Comparison of ENCODE assay signal across 23 cellular contexts in genomic region chr18:54856105-54856504, GRCh38. TPM values are rescaled to one million over a fixed set of nuclear protein-coding genes. Genes with fewer than 3 reads are reported as not detected.
A peak's percentile ranks its signal among the peaks of the same experiment; 100 is the strongest.
DNase-seq lines count a peak whose midpoint lies in the region; ATAC-seq, FAIRE-seq and TF ChIP-seq lines count a peak whose summit lies in the region.
"Had no signal": no experiment of that assay in that cellular context is flagged by ENCODE, and none has a peak within 500 bp of the region (broad histone marks: within the 10 kb centered on the region; RNA-seq: fewer than 3 reads in every experiment).

No MANE protein-coding gene starts in this region.

- H3K27me3 Mint-ChIP-seq in activated T-cell treated with anti-CD3 and anti-CD28 coated beads, Interleukin-2, amount 50 U/mL, for 72 hours (ENCODE audit: low read depth): no peaks in the 10 kb centered on the region
- no peaks in the 10 kb centered on the region for H3K27me3 Mint-ChIP-seq in activated T-cell treated with anti-CD3 and anti-CD28 coated beads, Interleukin-2, amount 50 U/mL, for 24 hours

- H3K4me3 ChIP-seq in K562 (no peak overlapping the region), mesendoderm (ENCODE audit: low read length) (no peak overlapping the region), suprapubic skin (no peak overlapping the region), mammary epithelial cell (replicated peaks in 1 of 3; ENCODE audit: insufficient read depth in 1 of 3, low read depth in 2 of 3, low read length in 3 of 3) (no peak overlapping the region)
- H3K4me3 ChIP-seq: BLaER1 treated with 17β-estradiol and CSF1 and Interleukin-3, amounts not matched to agents 10 nM and 100 nM; GM12878; GM23338 had no signal

- H2AK5ac ChIP-seq in mesendoderm (ENCODE audit: low read length): no peak overlapping the region

- H3K4me1 Mint-ChIP-seq in activated T-cell treated with anti-CD3 and anti-CD28 coated beads, Interleukin-2, amount 50 U/mL, for 72 hours (ENCODE audit: low read depth): peaks cover 20% of the 10 kb centered on the region
- peaks cover 15% of the 10 kb centered on the region for H3K4me1 Mint-ChIP-seq in activated T-cell treated with anti-CD3 and anti-CD28 coated beads, Interleukin-2, amount 50 U/mL, for 24 hours (ENCODE audit: low read depth)
- H3K4me1 Mint-ChIP-seq: B cell had no signal

- CTCF ChIA-PET in K562 (lab: Yijun Ruan, JAX; ENCODE audit: low intra/inter-chr PET ratio): no interaction called here
- CTCF ChIA-PET in mammary epithelial cell (lab: Charles Lee; ENCODE audit: low non-redundant PET): no interaction called here

- no peak for TF ChIP-seq CTCF in K562 (IDR thresholded peaks at IDR 0.05 in 2 of 3, conservative IDR thresholded peaks at IDR 0.05 in 1 of 3; ENCODE audit: insufficient read depth in 2 of 3, low read depth in 1 of 3, low read length in 3 of 3)
- no peak for TF ChIP-seq CTCF in suprapubic skin (IDR thresholded peaks at IDR 0.05)
- no peak for TF ChIP-seq CTCF in mammary epithelial cell (conservative IDR thresholded peaks at IDR 0.05 in 1 of 2, IDR thresholded peaks at IDR 0.05 in 1 of 2; ENCODE audit: extremely low read depth in 1 of 2, insufficient read depth in 1 of 2, low read depth in 1 of 2, low read length in 2 of 2)

- no peak overlapping the region for H3K23ac ChIP-seq in mesendoderm (ENCODE audit: low read length)

- H3K79me2 ChIP-seq in K562 (ENCODE audit: control insufficient read depth, insufficient read depth, low read length) (no peaks in the 10 kb centered on the region), mesendoderm (ENCODE audit: control insufficient read depth, insufficient read depth, low read length) (no peaks in the 10 kb centered on the region), mammary epithelial cell (ENCODE audit: insufficient read depth, low read length) (no peaks in the 10 kb centered on the region)

- H3K27ac Mint-ChIP-seq in activated T-cell treated with anti-CD3 and anti-CD28 coated beads, Interleukin-2, amount 50 U/mL, for 72 hours: peak overlapping the region; percentile 34
- no peak overlapping the region for H3K27ac Mint-ChIP-seq in activated T-cell treated with anti-CD3 and anti-CD28 coated beads, Interleukin-2, amount 50 U/mL, for 24 hours
- H3K27ac Mint-ChIP-seq: B cell; CD8-positive, alpha-beta T cell; GM23338; HFFc6 had no signal

- H3K4me2 ChIP-seq in K562 (ENCODE audit: insufficient read depth, low read length) (no peak overlapping the region), mesendoderm (ENCODE audit: low read length) (no peak overlapping the region), mammary epithelial cell (ENCODE audit: insufficient read depth, low read depth, low read length) (no peak overlapping the region)
- H3K4me2 ChIP-seq: GM23338 had no signal

- 43% methylated on average over 2 of the region's 2 CpGs for WGBS in K562 (ENCODE audit: insufficient coverage, low coverage, missing lambda C conversion rate)
- WGBS in mesendoderm (ENCODE audit: extremely low coverage, insufficient coverage, low lambda C conversion rate): no CpG with 5 or more reads among the region's 2 CpGs
- whole genome bisulfite sequencing in suprapubic skin: 63% methylated on average over 2 of the region's 2 CpGs
- 54% methylated on average over 2 of the region's 2 CpGs for WGBS in mammary epithelial cell (ENCODE audit: low coverage, missing lambda C conversion rate)

- peak overlapping the region; percentile 19 for H2BK15ac ChIP-seq in mesendoderm (replicated peaks; ENCODE audit: low read depth)

- H4K5ac ChIP-seq in mesendoderm (ENCODE audit: low read length): no peak overlapping the region

- dilution Hi-C loops in mammary epithelial cell (cut with HindIII; ENCODE audit: low sequenced_read_pairs): no loop called here

- intact Hi-C loops in K562 (cut with micrococcal nuclease) (no loop called here), mammary epithelial cell (cut with micrococcal nuclease) (no loop called here)

- POLR2A ChIA-PET in K562 (lab: Yijun Ruan, JAX): no interaction called here

- H3K18ac ChIP-seq in mesendoderm (ENCODE audit: low read length): no peak overlapping the region

- no peak overlapping the region for H2BK120ac ChIP-seq in mesendoderm (ENCODE audit: low read depth, low read length)

- no peaks in the 10 kb centered on the region for H3K9me3 Mint-ChIP-seq in activated T-cell treated with anti-CD3 and anti-CD28 coated beads, Interleukin-2, amount 50 U/mL, for 72 hours
- no peaks in the 10 kb centered on the region for H3K9me3 Mint-ChIP-seq in activated T-cell treated with anti-CD3 and anti-CD28 coated beads, Interleukin-2, amount 50 U/mL, for 24 hours
- H3K9me3 Mint-ChIP-seq: CD8-positive, alpha-beta T cell; GM23338; HFFc6 had no signal

- H3K9ac ChIP-seq in K562 (ENCODE audit: insufficient read depth in 1 of 2, low read depth in 2 of 2, low read length in 2 of 2) (no peak overlapping the region), mesendoderm (ENCODE audit: low read length) (no peak overlapping the region), mammary epithelial cell (ENCODE audit: insufficient read depth, low read length) (no peak overlapping the region)
- H3K9ac ChIP-seq: BLaER1 treated with 17β-estradiol and CSF1 and Interleukin-3, amounts not matched to agents 10 nM and 100 nM had no signal

- no peak overlapping the region for H3K56ac ChIP-seq in mesendoderm (ENCODE audit: low read length)

- H3K27me3 ChIP-seq in K562 (ENCODE audit: control insufficient read depth in 2 of 2, insufficient read depth in 2 of 2, low read length in 2 of 2): no peaks in the 10 kb centered on the region
- no peaks in the 10 kb centered on the region for H3K27me3 ChIP-seq in mesendoderm (ENCODE audit: insufficient read depth, low read length, poor library complexity)
- H3K27me3 ChIP-seq in suprapubic skin: no peaks in the 10 kb centered on the region
- no peaks in the 10 kb centered on the region for H3K27me3 ChIP-seq in mammary epithelial cell (ENCODE audit: insufficient read depth, low read length)
- H3K27me3 ChIP-seq: BLaER1 treated with 17β-estradiol and CSF1 and Interleukin-3, amounts not matched to agents 10 nM and 100 nM had no signal

- in situ Hi-C loops in K562 (cut with MboI) (no loop called here), mammary epithelial cell (cut with MboI; ENCODE audit: low sequenced_read_pairs in 2 of 2) (no loop called here)

- TF ChIP-seq EP300 in K562 (IDR thresholded peaks at IDR 0.05; ENCODE audit: low read length): no peak
- no peak for TF ChIP-seq EP300 in suprapubic skin (IDR thresholded peaks at IDR 0.05)

- H3K79me1 ChIP-seq in mesendoderm (ENCODE audit: low read length): no peaks in the 10 kb centered on the region

- H4K20me1 ChIP-seq in K562 (replicated peaks; ENCODE audit: control insufficient read depth, insufficient read depth, low read length) (no peaks in the 10 kb centered on the region), mammary epithelial cell (ENCODE audit: insufficient read depth, low read length) (no peaks in the 10 kb centered on the region)
- H4K20me1 ChIP-seq: BLaER1 treated with 17β-estradiol and CSF1 and Interleukin-3, amounts not matched to agents 10 nM and 100 nM had no signal

- H2BK5ac ChIP-seq in mesendoderm (ENCODE audit: low read length): no peak overlapping the region

- H3K4me1 ChIP-seq in K562 (replicated peaks in 1 of 2; ENCODE audit: control insufficient read depth in 2 of 2, insufficient read depth in 2 of 2, low read length in 2 of 2) (peaks cover 0 to 4% of the 10 kb centered on the region in 2 experiments; a peak in 4 of 5 replicates), mesendoderm (ENCODE audit: control insufficient read depth, low read depth, low read length) (no peaks in the 10 kb centered on the region), suprapubic skin (peaks cover 4% of the 10 kb centered on the region), mammary epithelial cell (ENCODE audit: insufficient read depth, low read length) (no peaks in the 10 kb centered on the region)

- H3K36me3 Mint-ChIP-seq in activated T-cell treated with anti-CD3 and anti-CD28 coated beads, Interleukin-2, amount 50 U/mL, for 72 hours (ENCODE audit: insufficient read depth in 2 of 2): no peaks in the 10 kb centered on the region
- H3K36me3 Mint-ChIP-seq in activated T-cell treated with anti-CD3 and anti-CD28 coated beads, Interleukin-2, amount 50 U/mL, for 24 hours (ENCODE audit: low read depth): no peaks in the 10 kb centered on the region
- H3K36me3 Mint-ChIP-seq: CD8-positive, alpha-beta T cell had no signal

- TF ChIP-seq POLR2A in K562 (conservative IDR thresholded peaks at IDR 0.05): no peak
- TF ChIP-seq POLR2A in suprapubic skin (IDR thresholded peaks at IDR 0.05): no peak

- no peak overlapping the region for H3K4me3 Mint-ChIP-seq in activated T-cell treated with anti-CD3 and anti-CD28 coated beads, Interleukin-2, amount 50 U/mL, for 72 hours
- no peak overlapping the region for H3K4me3 Mint-ChIP-seq in activated T-cell treated with anti-CD3 and anti-CD28 coated beads, Interleukin-2, amount 50 U/mL, for 24 hours
- H3K4me3 Mint-ChIP-seq: B cell; CD8-positive, alpha-beta T cell; GM23338; HFFc6 had no signal

- no peak overlapping the region for H3K4ac ChIP-seq in mesendoderm (ENCODE audit: low read depth, low read length)

- ATAC-seq in activated T-cell treated with anti-CD3 and anti-CD28 coated beads, Interleukin-2, amount 50 U/mL, for 72 hours (replicated peaks in 1 of 2): no peak
- no peak for ATAC-seq in K562
- ATAC-seq: CD8-positive, alpha-beta T cell; GM12878; GM23338 had no signal

- no peaks in the 10 kb centered on the region for H3K9me1 ChIP-seq in K562 (ENCODE audit: control insufficient read depth, insufficient read depth, low read length)

- no peak overlapping the region for H4K8ac ChIP-seq in mesendoderm (ENCODE audit: low read depth, low read length)

- FAIRE-seq in K562 (lab: Jason Lieb, UNC): no peak
- FAIRE-seq: GM12878, H54, HTR-8/SVneo had no signal

- H3K27ac ChIP-seq in K562 (ENCODE audit: extremely low read depth, low read depth, low read length): no peak overlapping the region
- H3K27ac ChIP-seq in mesendoderm (ENCODE audit: low read depth, low read length): no peak overlapping the region
- H3K27ac ChIP-seq in suprapubic skin: no peak overlapping the region
- no peak overlapping the region for H3K27ac ChIP-seq in mammary epithelial cell (ENCODE audit: insufficient read depth, low read depth, low read length)
- H3K27ac ChIP-seq: BLaER1 treated with 17β-estradiol and CSF1 and Interleukin-3, amounts not matched to agents 10 nM and 100 nM had no signal

- no peak for TF ChIP-seq RAD21 in K562 (CRISPR knock-in tag; conservative IDR thresholded peaks at IDR 0.05 in 1 of 2, IDR thresholded peaks at IDR 0.05 in 1 of 2)

- DNase-seq in activated T-cell treated with anti-CD3 and anti-CD28 coated beads, Interleukin-2, amount 50 U/mL, for 72 hours: no peak
- DNase-seq in activated T-cell treated with anti-CD3 and anti-CD28 coated beads, Interleukin-2, amount 50 U/mL, for 24 hours: no peak
- DNase-seq in MV-4-11 (lab: John Stamatoyannopoulos, UW): peak; percentile 20
- DNase-seq in K562 (ENCODE audit: extremely low read depth in 1 of 4, low spot score in 3 of 4): no peak
- no peak for DNase-seq in mesendoderm
- no peak for DNase-seq in suprapubic skin (ENCODE audit: low spot score in 2 of 2)
- no peak for DNase-seq in mammary epithelial cell
- DNase-seq in NK-92 treated with Interleukin-12 subunit alpha and Interleukin-12 subunit beta, amount 100 ng/mL, for 24 hours (lab: John Stamatoyannopoulos, UW): no peak
- DNase-seq: CD8-positive, alpha-beta T cell; DMS 273 treated with DMSO at 0.1 percent for 48 hours; DMS53; DND-41; EL; HCEC 1CT; HFFc6; IMR-90 had no signal

- H2AFZ ChIP-seq in K562 (ENCODE audit: low read depth, low read length) (no peak overlapping the region), mammary epithelial cell (ENCODE audit: low read depth, low read length) (no peak overlapping the region)
- H2AFZ ChIP-seq: GM23338 had no signal

- no TSS peak for BruUV-seq in K562 (replicated peaks; lab: Mats Ljungman, UMichigan)
- BruUV-seq in mammary epithelial cell (replicated peaks; lab: Mats Ljungman, UMichigan): no TSS peak

- no peaks in the 10 kb centered on the region for H3K9me3 ChIP-seq in K562 (replicated peaks; ENCODE audit: control insufficient read depth, insufficient read depth, low read depth, low read length)
- H3K9me3 ChIP-seq in suprapubic skin: no peaks in the 10 kb centered on the region
- H3K9me3 ChIP-seq in mammary epithelial cell (replicated peaks; ENCODE audit: insufficient read depth, low read length): no peaks in the 10 kb centered on the region

- no peaks in the 10 kb centered on the region for H3K36me3 ChIP-seq in K562 (ENCODE audit: control insufficient read depth, insufficient read depth, low read length)
- no peaks in the 10 kb centered on the region for H3K36me3 ChIP-seq in mesendoderm (ENCODE audit: control insufficient read depth, insufficient read depth, low read length)
- H3K36me3 ChIP-seq in suprapubic skin: no peaks in the 10 kb centered on the region
- no peaks in the 10 kb centered on the region for H3K36me3 ChIP-seq in mammary epithelial cell (ENCODE audit: insufficient read depth, low read length)
- H3K36me3 ChIP-seq: BLaER1 treated with 17β-estradiol and CSF1 and Interleukin-3, amounts not matched to agents 10 nM and 100 nM had no signal

RNA-seq across cellular contexts. Expression of gene RAB27B, which starts 27.8 kb away (rescaled TPM):
- total RNA-seq in activated T-cell treated with anti-CD3 and anti-CD28 coated beads, Interleukin-2, amount 50 U/mL, for 72 hours: under 1 TPM; 0.14 to 0.19 TPM
- total RNA-seq in K562 (2011; cell fraction: chromatin; rRNA removed; ENCODE audit: low replicate concordance): 0.37 and 1.9 TPM in 2 replicates
- 0.17 and 0.26 TPM in 2 replicates for total RNA-seq in K562 (2011; cell fraction: nucleolus; rRNA removed)
- 0.66 and 1.1 TPM in 2 replicates for total RNA-seq in K562 (2011; cell fraction: nucleoplasm; rRNA removed)
- total RNA-seq in K562 (2014; rRNA removed) (0.91 and 1.8 TPM in 2 replicates), K562 (2014; rRNA removed; fragmentation: Illumina TruSeq; extraction: Trizol) (2.4 and 2.5 TPM in 2 replicates), K562 (2015; rRNA removed; fragmentation: Illumina TruSeq; extraction: Trizol) (5.0 and 5.7 TPM in 2 replicates), K562 (2021) (2.0 and 3.1 TPM in 2 replicates), suprapubic skin (10 to 100 TPM; 18.0 to 32.8 (median 20.6) TPM), mammary epithelial cell (10 to 100 TPM in 1 of 2 donors, 1 to 10 TPM in 1; 1.8 to 19.3 TPM)
- polyA plus RNA-seq in K562 (2011; rRNA removed) (0.19 and 2.5 TPM in 2 replicates), K562 (2014; fragmentation: Illumina TruSeq; extraction: Trizol) (1.2 TPM in 2 replicates), K562 (2014; fragmentation: Nextera tagmentation; extraction: Ambion mirVana) (under 1 TPM; 0.44 to 0.71 TPM), K562 (2014; rRNA removed) (0.67 and 1.0 TPM in 2 replicates), mammary epithelial cell (2.5 TPM)
- 0.07 and 1.2 TPM in 2 replicates for polyA plus RNA-seq in K562 (2011; cell fraction: cytosol; rRNA removed)
- polyA plus RNA-seq in K562 (2011; cell fraction: nucleus; rRNA removed): 0.45 and 2.0 TPM in 2 replicates
- polyA plus RNA-seq in K562 (2012): 2.4 and 3.7 TPM in 2 replicates
- 0.87 and 3.0 TPM in 2 replicates for polyA minus RNA-seq in K562 (2011; rRNA and poly(A)+ RNA removed)
- 0.73 and 2.3 TPM in 2 replicates for polyA minus RNA-seq in K562 (2011; cell fraction: cytosol; rRNA and poly(A)+ RNA removed)
- 0.33 and 1.1 TPM in 2 replicates for polyA minus RNA-seq in K562 (2011; cell fraction: nucleus; rRNA and poly(A)+ RNA removed)
- polyA plus RNA-seq in mesendoderm (2013, experiment 1 of 2): 0.07 TPM
- 0.13 TPM for polyA plus RNA-seq in mesendoderm (2013, experiment 2 of 2)
- polyA minus RNA-seq in mammary epithelial cell: 7.6 TPM
- total RNA-seq: G401 had no signal
- polyA plus RNA-seq: GM12878 had no signal
